Comparison of ENCODE assay signal across 8 cellular contexts in the genomic region with DNA sequence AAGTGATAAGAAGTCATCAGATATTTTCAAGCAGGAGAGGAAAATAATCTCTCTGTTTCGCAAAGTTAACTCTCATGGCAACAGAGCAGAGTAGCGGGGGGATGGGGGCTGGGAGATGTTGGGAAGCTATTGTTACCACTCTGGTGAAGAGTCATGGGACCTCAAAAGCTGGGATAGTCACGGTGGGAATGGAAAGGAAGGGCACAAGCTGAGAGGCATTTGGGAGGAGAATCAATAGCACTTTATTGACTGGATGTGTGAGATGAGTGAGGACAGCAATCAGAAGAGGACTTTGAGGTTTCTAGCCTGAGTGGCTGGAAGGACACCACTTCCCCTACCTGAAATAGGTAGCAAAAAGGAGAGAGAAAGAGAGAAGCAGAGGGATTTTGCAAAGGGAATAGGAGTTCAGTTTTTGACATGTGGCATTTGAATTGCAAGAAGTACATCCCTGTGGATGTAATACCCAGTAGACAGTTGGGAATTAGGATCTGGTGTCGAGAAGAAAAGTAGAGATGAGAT. TPM values are rescaled to one million over a fixed set of nuclear protein-coding genes. Genes with fewer than 3 reads are reported as not detected.
DNase-seq lines count a peak whose midpoint lies in the region; ATAC-seq, FAIRE-seq and TF ChIP-seq lines count a peak whose summit lies in the region.

No MANE protein-coding gene starts in this region.

- H3K4me1 Mint-ChIP-seq in chondrocyte (ENCODE audit: low read depth): peaks cover 14% of the 10 kb centered on the region

- 2% methylated on average over 4 of the region's 4 CpGs for WGBS in A549 (ENCODE audit: missing lambda C conversion rate)
- 22% methylated on average over 4 of the region's 4 CpGs for WGBS in HUES64
- WGBS in mesendoderm (ENCODE audit: extremely low coverage, insufficient coverage, low lambda C conversion rate): 100% methylated on average over 1 of the region's 4 CpGs

- H3K27me3 Mint-ChIP-seq in chondrocyte (ENCODE audit: low read depth): no peaks in the 10 kb centered on the region

- H3K79me2 ChIP-seq in mesendoderm (ENCODE audit: control insufficient read depth, insufficient read depth, low read length): peaks cover 15% of the 10 kb centered on the region

- H3K36me3 ChIP-seq in HUES64 (ENCODE audit: insufficient read depth, low read length) (no peaks in the 10 kb centered on the region), mesendoderm (ENCODE audit: control insufficient read depth, insufficient read depth, low read length) (no peaks in the 10 kb centered on the region)

- peak overlapping the region; percentile 43 for H3K4me3 ChIP-seq in A549
- peak overlapping the region; percentile 59 for H3K4me3 ChIP-seq in HUES64 (ENCODE audit: low read length)
- H3K4me3 ChIP-seq in coronary artery: peak overlapping the region; percentile 76
- H3K4me3 ChIP-seq in mesendoderm (ENCODE audit: low read length): peak overlapping the region; percentile 92

- DNase-seq in A549 (ENCODE audit: low read depth in 1 of 2, low spot score in 1 of 2): peak in 1 of 2 experiments; percentile 79
- DNase-seq in coronary artery (ENCODE audit: low spot score): no peak
- DNase-seq in mesendoderm: peak; percentile 93
- DNase-seq in chondrocyte (ENCODE audit: low spot score): no peak
- DNase-seq in cerebellar nuclear complex (lab: John Stamatoyannopoulos, UW): no peak
- no peak for DNase-seq in NOMO-1 treated with dmso at 0.1 percent for 144 hours (lab: John Stamatoyannopoulos, UW; ENCODE audit: unreplicated experiment)

- POLR2A ChIA-PET in A549 (lab: Yijun Ruan, JAX): interaction anchor here (0.6 to 3.1 kb wide), 13 partner anchors 9 to 489 kb away, joined by 3 to 143 read pairs (median 5); partner anchors contain the start of genes PKD2L1 and SCD

- TF ChIP-seq CTCF in A549 (IDR thresholded peaks at IDR 0.05) (no peak), coronary artery (IDR thresholded peaks at IDR 0.05) (no peak), chondrocyte (IDR thresholded peaks at IDR 0.05) (no peak)

- H2AK5ac ChIP-seq in mesendoderm (ENCODE audit: low read length): peak overlapping the region; percentile 97

- no peak overlapping the region for H3K4me3 Mint-ChIP-seq in chondrocyte (ENCODE audit: unreplicated experiment)

- H3K27ac ChIP-seq in A549 (peak overlapping the region; percentile 97 to 98), HUES64 (ENCODE audit: low read depth, low read length) (peak overlapping the region; percentile 90), coronary artery (peak overlapping the region; percentile 93 to 96), mesendoderm (ENCODE audit: low read depth, low read length) (peak overlapping the region; percentile 99)

- CTCF ChIA-PET in A549 (lab: Yijun Ruan, JAX): interaction anchor here (0.5 to 3.0 kb wide), 7 partner anchors 9 to 144 kb away, joined by 4 to 24 read pairs (median 7); no protein-coding TSS in a partner anchor

- TF ChIP-seq RAD21 in A549 (conservative IDR thresholded peaks at IDR 0.05 in 1 of 2, IDR thresholded peaks at IDR 0.05 in 1 of 2): no peak; a peak in 1 of 5 replicates

- peak overlapping the region; percentile 99 for H3K56ac ChIP-seq in mesendoderm (ENCODE audit: low read length)

- H3K4me2 ChIP-seq in A549 (peak overlapping the region; percentile 97), mesendoderm (ENCODE audit: low read length) (peak overlapping the region; percentile 97)

- peak overlapping the region; percentile 96 for H4K5ac ChIP-seq in mesendoderm (ENCODE audit: low read length)

- H3K4me1 ChIP-seq in A549: peaks cover 61% of the 10 kb centered on the region
- H3K4me1 ChIP-seq in HUES64 (ENCODE audit: insufficient read depth, low read length): peaks cover 20% of the 10 kb centered on the region
- peaks cover 11% of the 10 kb centered on the region for H3K4me1 ChIP-seq in mesendoderm (ENCODE audit: control insufficient read depth, low read depth, low read length)

- no peaks in the 10 kb centered on the region for H3K36me3 Mint-ChIP-seq in chondrocyte (ENCODE audit: low read depth)

- H3K27ac Mint-ChIP-seq in chondrocyte (ENCODE audit: unreplicated experiment): no peak overlapping the region

- no peak overlapping the region for H2BK15ac ChIP-seq in mesendoderm (replicated peaks; ENCODE audit: low read depth)

- peak overlapping the region; percentile 75 for H2BK120ac ChIP-seq in mesendoderm (ENCODE audit: low read depth, low read length)

- peak overlapping the region; percentile 84 for H3K9ac ChIP-seq in HUES64 (ENCODE audit: low read depth, low read length)
- peak overlapping the region; percentile 99 for H3K9ac ChIP-seq in mesendoderm (ENCODE audit: low read length)

- H2BK5ac ChIP-seq in mesendoderm (ENCODE audit: low read length): peak overlapping the region; percentile 99

- TF ChIP-seq POLR2A in A549 (IDR thresholded peaks at IDR 0.05; ENCODE audit: low read length): no peak

- TF ChIP-seq EP300 in A549 (IDR thresholded peaks at IDR 0.05): peak in 1 of 2 experiments; percentile 53; a peak in 1 of 5 replicates

- ATAC-seq in A549 (peak in 1 of 2 experiments; percentile 37; a peak in 5 of 6 replicates), HG02973 (IDR thresholded peaks at IDR 0.05; ENCODE audit: unreplicated experiment) (no peak)

- H3K9me3 Mint-ChIP-seq in chondrocyte (ENCODE audit: low read depth): no peaks in the 10 kb centered on the region

- no peak for FAIRE-seq in A549 (lab: Jason Lieb, UNC)

- no peaks in the 10 kb centered on the region for H3K27me3 ChIP-seq in HUES64 (ENCODE audit: insufficient read depth, low read length)
- H3K27me3 ChIP-seq in mesendoderm (ENCODE audit: insufficient read depth, low read length, poor library complexity): no peaks in the 10 kb centered on the region

- no peaks in the 10 kb centered on the region for H3K79me1 ChIP-seq in mesendoderm (ENCODE audit: low read length)

- peak overlapping the region; percentile 81 for H3K18ac ChIP-seq in mesendoderm (ENCODE audit: low read length)

- peak overlapping the region; percentile 13 for H4K8ac ChIP-seq in mesendoderm (ENCODE audit: low read depth, low read length)

- peak overlapping the region; percentile 29 for H3K23ac ChIP-seq in mesendoderm (ENCODE audit: low read length)

- H3K9me3 ChIP-seq in A549 (no peaks in the 10 kb centered on the region), HUES64 (ENCODE audit: insufficient read depth, low read depth, low read length) (no peaks in the 10 kb centered on the region)

- peak overlapping the region; percentile 94 for H3K4ac ChIP-seq in mesendoderm (ENCODE audit: low read depth, low read length)

TF ChIP-seq in A549, 52 proteins besides CTCF, POLR2A, EP300 and RAD21:
- TF ChIP-seq JUN (IDR thresholded peaks at IDR 0.05) (peak; percentile 38 to 87; a peak in 3 of 5 replicates), MAX (IDR thresholded peaks at IDR 0.05) (peak; percentile 11; the same call in 1 of the 2 replicates), FOSB (CRISPR knock-in tag; IDR thresholded peaks at IDR 0.05) (peak; percentile 80; the same call in 1 of the 2 replicates), ZNF302 (CRISPR knock-in tag; IDR thresholded peaks at IDR 0.05) (no peak), JUNB (IDR thresholded peaks at IDR 0.05) (peak; percentile 40; the same call in 1 of the 2 replicates), NPAS2 (CRISPR knock-in tag; IDR thresholded peaks at IDR 0.05; ENCODE audit: borderline replicate concordance) (no peak), RNF2 (IDR thresholded peaks at IDR 0.05; ENCODE audit: borderline replicate concordance, low read depth) (no peak), HDAC2 (IDR thresholded peaks at IDR 0.05) (no peak), RARB (CRISPR knock-in tag; IDR thresholded peaks at IDR 0.05) (peak; percentile 35), FOSL2 (IDR thresholded peaks at IDR 0.05) (0 out of 2 replicates have a peak, but pooled peaks have one; percentile 0), FOSL2 (CRISPR knock-in tag; IDR thresholded peaks at IDR 0.05) (no peak), HOXA7 (CRISPR knock-in tag; IDR thresholded peaks at IDR 0.05) (peak; percentile 86), ESRRA (IDR thresholded peaks at IDR 0.05; ENCODE audit: borderline replicate concordance, low read length) (no peak)
- TF ChIP-seq, protein P1, sequence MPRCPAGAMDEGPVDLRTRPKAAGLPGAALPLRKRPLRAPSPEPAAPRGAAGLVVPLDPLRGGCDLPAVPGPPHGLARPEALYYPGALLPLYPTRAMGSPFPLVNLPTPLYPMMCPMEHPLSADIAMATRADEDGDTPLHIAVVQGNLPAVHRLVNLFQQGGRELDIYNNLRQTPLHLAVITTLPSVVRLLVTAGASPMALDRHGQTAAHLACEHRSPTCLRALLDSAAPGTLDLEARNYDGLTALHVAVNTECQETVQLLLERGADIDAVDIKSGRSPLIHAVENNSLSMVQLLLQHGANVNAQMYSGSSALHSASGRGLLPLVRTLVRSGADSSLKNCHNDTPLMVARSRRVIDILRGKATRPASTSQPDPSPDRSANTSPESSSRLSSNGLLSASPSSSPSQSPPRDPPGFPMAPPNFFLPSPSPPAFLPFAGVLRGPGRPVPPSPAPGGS (IDR thresholded peaks at IDR 0.05): peak; percentile 42; the same call in 1 of the 3 replicates

RNA-seq across cellular contexts. Expression of gene SCD, which starts 27.2 kb away (rescaled TPM):
- polyA plus RNA-seq in A549 (2011; rRNA removed) (329 and 348 TPM in 2 replicates), A549 (2017; fragmentation: RNase III; extraction: RNeasy Plus Mini Kit Qiagen cat#74134 plus additional on column Dnase treatment) (157 to 496 TPM (median 416 TPM) in 3 replicates)
- 66.6 and 81.4 TPM in 2 replicates for polyA plus RNA-seq in A549 (2012; cell fraction: cytosol; rRNA removed)
- 73.4 and 80.0 TPM in 2 replicates for polyA plus RNA-seq in A549 (2012; cell fraction: nucleus; rRNA removed)
- polyA minus RNA-seq in A549 (2011; rRNA and poly(A)+ RNA removed): 331 and 353 TPM in 2 replicates
- 504 TPM for polyA plus RNA-seq in HUES64 (2013, experiment 1 of 2)
- 575 TPM for polyA plus RNA-seq in HUES64 (2013, experiment 2 of 2)
- 565 TPM for polyA plus RNA-seq in mesendoderm (2013, experiment 1 of 2)
- polyA plus RNA-seq in mesendoderm (2013, experiment 2 of 2): 558 TPM
- 54.4 to 74.1 TPM (median 72.2 TPM) in 3 replicates for total RNA-seq in chondrocyte

RNA-seq across cellular contexts. Expression of gene PKD2L1, which starts 44.2 kb away (rescaled TPM):
- polyA plus RNA-seq in A549 (2011; rRNA removed): 0.06 and 0.26 TPM in 2 replicates
- 0.01 TPM in 1 of 2 replicates, not detected in the other for polyA plus RNA-seq in A549 (2012; cell fraction: cytosol; rRNA removed)
- polyA plus RNA-seq in A549 (2012; cell fraction: nucleus; rRNA removed): 0.04 TPM in 1 of 2 replicates, not detected in the other
- polyA plus RNA-seq in A549 (2017; fragmentation: RNase III; extraction: RNeasy Plus Mini Kit Qiagen cat#74134 plus additional on column Dnase treatment): 0.08 to 0.11 TPM (median 0.10 TPM) in 3 replicates
- polyA minus RNA-seq in A549 (2011; rRNA and poly(A)+ RNA removed): 0.24 TPM in 1 of 2 replicates, not detected in the other
- polyA plus RNA-seq in HUES64 (2013, experiment 1 of 2): not detected
- not detected for polyA plus RNA-seq in HUES64 (2013, experiment 2 of 2)
- 0.04 TPM for polyA plus RNA-seq in mesendoderm (2013, experiment 1 of 2)
- 0.07 TPM for polyA plus RNA-seq in mesendoderm (2013, experiment 2 of 2)
- not detected in 3 replicates for total RNA-seq in chondrocyte
